ENCODE assay signal across 38 cellular contexts in the genomic region with DNA sequence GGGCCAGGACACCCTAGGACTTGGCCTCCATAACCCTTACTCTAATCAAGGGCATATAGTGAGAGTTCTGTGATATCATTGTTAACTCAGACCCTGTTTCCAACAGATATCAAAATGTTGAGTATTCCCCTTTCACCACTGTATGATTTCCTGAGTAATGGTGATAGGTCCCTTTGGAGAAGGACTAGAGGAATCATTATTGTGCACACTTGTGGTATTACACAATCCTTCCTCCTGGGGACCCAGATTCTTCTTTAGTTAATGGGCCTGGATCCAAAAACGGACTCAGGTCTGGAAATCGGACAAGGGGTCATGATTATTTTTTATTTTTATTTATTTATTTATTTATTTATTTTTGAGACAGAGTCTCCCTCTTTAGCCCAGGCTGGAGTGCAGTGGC. TPM values are rescaled to one million over a fixed set of nuclear protein-coding genes. Genes with fewer than 3 reads are reported as not detected.
"Had no signal": no experiment of that assay in that cellular context is flagged by ENCODE, and none has a peak within 500 bp of the region (broad histone marks: within the 10 kb centered on the region; RNA-seq: fewer than 3 reads in every experiment).

No MANE protein-coding gene starts in this region.

- H3K9me3 ChIP-seq: ascending aorta had no signal

- H3K27ac Mint-ChIP-seq: activated B cell treated with CpG ODN at 0.5 μM for 24 hours; activated CD4-positive, alpha-beta memory T cell treated with anti-CD3 and anti-CD28 coated beads, Interleukin-2, amount 10 ng/mL, durations not matched to agents 7 days and 5 days; activated CD4-positive, alpha-beta T cell treated with anti-CD3 and anti-CD28 coated beads for 36 hours; activated CD4-positive, alpha-beta T cell treated with anti-CD3 and anti-CD28 coated beads, Interleukin-2, amount 10 ng/mL, durations not matched to agents 7 days and 5 days; activated CD8-positive, alpha-beta memory T cell treated with anti-CD3 and anti-CD28 coated beads, Interleukin-2, amount 10 ng/mL, durations not matched to agents 7 days and 5 days; activated CD8-positive, alpha-beta T cell treated with anti-CD3 and anti-CD28 coated beads, Interleukin-2, amount 10 ng/mL, durations not matched to agents 7 days and 5 days; activated naive CD4-positive, alpha-beta T cell treated with anti-CD3 and anti-CD28 coated beads, Interleukin-2, amount 10 ng/mL, durations not matched to agents 7 days and 5 days; activated naive CD4-positive, alpha-beta T cell treated with anti-CD3 and anti-CD28 coated beads, Interleukin-2, amount 50 U/mL, for 24 hours; activated naive CD8-positive, alpha-beta T cell; activated naive CD8-positive, alpha-beta T cell treated with anti-CD3 and anti-CD28 coated beads, Interleukin-2, amount 10 ng/mL, durations not matched to agents 7 days and 5 days; activated naive CD8-positive, alpha-beta T cell treated with anti-CD3 and anti-CD28 coated beads, Interleukin-2, amount 50 U/mL, for 24 hours; activated T-cell treated with anti-CD3 and anti-CD28 coated beads, Interleukin-2, amount 50 U/mL, for 24 hours; activated T-helper 2 cell treated with anti-CD3 and anti-CD28 coated beads, Interferon-gamma antibody, Interleukin-2, Interleukin-4, amounts not matched to agents 10 μg/mL and 5 μg/mL and 100 μg/mL, durations not matched to agents 14 hours and 24 hours and 36 hours; brain; T-helper 1 cell treated with Interleukin-12 subunit alpha and Interleukin-12 subunit beta and Interleukin-4 antibody, amounts not matched to agents 30 μg/mL and 1 μg/mL, for 36 hours; T-helper 2 cell treated with Interferon-gamma antibody and Interleukin-4, amounts not matched to agents 5 μg/mL and 100 μg/mL, for 36 hours had no signal

- H3K27me3 Mint-ChIP-seq: activated B cell treated with CpG ODN at 0.5 μM for 24 hours; activated CD4-positive, alpha-beta memory T cell treated with anti-CD3 and anti-CD28 coated beads, Interleukin-2, amount 10 ng/mL, durations not matched to agents 7 days and 5 days; activated CD4-positive, alpha-beta T cell treated with anti-CD3 and anti-CD28 coated beads for 36 hours; activated CD4-positive, alpha-beta T cell treated with anti-CD3 and anti-CD28 coated beads, Interleukin-2, amount 10 ng/mL, durations not matched to agents 7 days and 5 days; activated CD8-positive, alpha-beta memory T cell treated with anti-CD3 and anti-CD28 coated beads, Interleukin-2, amount 10 ng/mL, durations not matched to agents 7 days and 5 days; activated naive CD4-positive, alpha-beta T cell treated with anti-CD3 and anti-CD28 coated beads, Interleukin-2, amount 10 ng/mL, durations not matched to agents 7 days and 5 days; activated naive CD4-positive, alpha-beta T cell treated with anti-CD3 and anti-CD28 coated beads, Interleukin-2, amount 50 U/mL, for 24 hours; activated naive CD8-positive, alpha-beta T cell; activated naive CD8-positive, alpha-beta T cell treated with anti-CD3 and anti-CD28 coated beads, Interleukin-2, amount 10 ng/mL, durations not matched to agents 7 days and 5 days; activated naive CD8-positive, alpha-beta T cell treated with anti-CD3 and anti-CD28 coated beads, Interleukin-2, amount 50 U/mL, for 24 hours; activated T-cell treated with anti-CD3 and anti-CD28 coated beads, Interleukin-2, amount 50 U/mL, for 24 hours; central memory CD8-positive, alpha-beta T cell had no signal

- H3K4me3 ChIP-seq: ascending aorta, cardiac muscle cell had no signal

- H3K4me3 Mint-ChIP-seq: activated B cell treated with CpG ODN at 0.5 μM for 24 hours; activated CD4-positive, alpha-beta memory T cell treated with anti-CD3 and anti-CD28 coated beads, Interleukin-2, amount 10 ng/mL, durations not matched to agents 7 days and 5 days; activated CD4-positive, alpha-beta T cell treated with anti-CD3 and anti-CD28 coated beads for 36 hours; activated CD4-positive, alpha-beta T cell treated with anti-CD3 and anti-CD28 coated beads, Interleukin-2, amount 10 ng/mL, durations not matched to agents 7 days and 5 days; activated CD8-positive, alpha-beta memory T cell treated with anti-CD3 and anti-CD28 coated beads, Interleukin-2, amount 10 ng/mL, durations not matched to agents 7 days and 5 days; activated CD8-positive, alpha-beta T cell treated with anti-CD3 and anti-CD28 coated beads, Interleukin-2, amount 10 ng/mL, durations not matched to agents 7 days and 5 days; activated naive CD4-positive, alpha-beta T cell treated with anti-CD3 and anti-CD28 coated beads, Interleukin-2, amount 10 ng/mL, durations not matched to agents 7 days and 5 days; activated naive CD4-positive, alpha-beta T cell treated with anti-CD3 and anti-CD28 coated beads, Interleukin-2, amount 50 U/mL, for 24 hours; activated naive CD8-positive, alpha-beta T cell; activated naive CD8-positive, alpha-beta T cell treated with anti-CD3 and anti-CD28 coated beads, Interleukin-2, amount 10 ng/mL, durations not matched to agents 7 days and 5 days; activated naive CD8-positive, alpha-beta T cell treated with anti-CD3 and anti-CD28 coated beads, Interleukin-2, amount 50 U/mL, for 24 hours; activated T-cell treated with anti-CD3 and anti-CD28 coated beads, Interleukin-2, amount 50 U/mL, for 24 hours; brain; central memory CD8-positive, alpha-beta T cell; T-helper 1 cell treated with Interleukin-12 subunit alpha and Interleukin-12 subunit beta and Interleukin-4 antibody, amounts not matched to agents 30 μg/mL and 1 μg/mL, for 36 hours; T-helper 2 cell treated with Interferon-gamma antibody and Interleukin-4, amounts not matched to agents 5 μg/mL and 100 μg/mL, for 36 hours had no signal

- ATAC-seq: activated CD4-positive, alpha-beta T cell treated with anti-CD3 and anti-CD28 coated beads for 36 hours; activated CD8-positive, alpha-beta memory T cell treated with anti-CD3 and anti-CD28 coated beads, Interleukin-2, amount 10 ng/mL, durations not matched to agents 7 days and 5 days; activated CD8-positive, alpha-beta T cell treated with anti-CD3 and anti-CD28 coated beads, Interleukin-2, amount 10 ng/mL, durations not matched to agents 7 days and 5 days; activated naive CD8-positive, alpha-beta T cell treated with anti-CD3 and anti-CD28 coated beads, Interleukin-2, amount 50 U/mL, for 24 hours had no signal

- H3K27ac ChIP-seq: ascending aorta, cardiac muscle cell, VCaP had no signal

- H3K4me1 ChIP-seq: ascending aorta had no signal

- DNase-seq: activated B cell treated with CpG ODN at 0.5 μM for 24 hours; activated CD4-positive, alpha-beta memory T cell treated with anti-CD3 and anti-CD28 coated beads, Interleukin-2, amount 10 ng/mL, durations not matched to agents 7 days and 5 days; activated CD4-positive, alpha-beta T cell treated with anti-CD3 and anti-CD28 coated beads for 1 hour; activated CD4-positive, alpha-beta T cell treated with anti-CD3 and anti-CD28 coated beads for 36 hours; activated CD4-positive, alpha-beta T cell treated with anti-CD3 and anti-CD28 coated beads for 48 hours; activated CD4-positive, alpha-beta T cell treated with anti-CD3 and anti-CD28 coated beads, Interleukin-2, amount 10 ng/mL, durations not matched to agents 7 days and 5 days; activated CD4-positive, alpha-beta T cell treated with anti-CD3 and anti-CD28 coated beads, Interleukin-2, amount 50 U/mL, for 48 hours; activated CD8-positive, alpha-beta memory T cell treated with anti-CD3 and anti-CD28 coated beads for 24 hours; activated CD8-positive, alpha-beta memory T cell treated with anti-CD3 and anti-CD28 coated beads, Interleukin-2, amount 10 ng/mL, durations not matched to agents 7 days and 5 days; activated CD8-positive, alpha-beta memory T cell treated with anti-CD3 and anti-CD28 coated beads, Interleukin-2, amount 50 U/mL, for 48 hours; activated CD8-positive, alpha-beta T cell treated with anti-CD3 and anti-CD28 coated beads, Interleukin-2, amount 10 ng/mL, durations not matched to agents 7 days and 5 days; activated effector memory CD4-positive, alpha-beta T cell treated with Interleukin-2 at 50 U/mL for 16 hours; activated gamma-delta T cell; activated naive CD4-positive, alpha-beta T cell treated with anti-CD3 and anti-CD28 coated beads, Interleukin-2, amount 10 ng/mL, durations not matched to agents 7 days and 5 days; activated naive CD4-positive, alpha-beta T cell treated with Interleukin-2 at 50 U/mL for 16 hours; activated naive CD8-positive, alpha-beta T cell treated with anti-CD3 and anti-CD28 coated beads, Interleukin-2, amount 10 ng/mL, durations not matched to agents 7 days and 5 days; activated naive CD8-positive, alpha-beta T cell treated with anti-CD3 and anti-CD28 coated beads, Interleukin-2, amount 50 U/mL, for 24 hours; activated T-cell treated with anti-CD3 and anti-CD28 coated beads, Interleukin-2, amount 50 U/mL, for 24 hours; activated T-cell treated with anti-CD3 and anti-CD28 coated beads, Interleukin-2, amount 50 U/mL, for 48 hours; amygdala; anterior cingulate cortex; caudate nucleus; cerebellar nuclear complex; T-helper 1 cell; T-helper 2 cell; T-helper 9 cell had no signal

- H3K27me3 ChIP-seq: ascending aorta, cardiac muscle cell had no signal

- FAIRE-seq: bronchial epithelial cell, TTC549 had no signal

- H3K4me1 Mint-ChIP-seq: activated B cell treated with CpG ODN at 0.5 μM for 24 hours; activated CD4-positive, alpha-beta memory T cell treated with anti-CD3 and anti-CD28 coated beads, Interleukin-2, amount 10 ng/mL, durations not matched to agents 7 days and 5 days; activated CD4-positive, alpha-beta T cell treated with anti-CD3 and anti-CD28 coated beads for 36 hours; activated naive CD4-positive, alpha-beta T cell treated with anti-CD3 and anti-CD28 coated beads, Interleukin-2, amount 10 ng/mL, durations not matched to agents 7 days and 5 days; activated naive CD4-positive, alpha-beta T cell treated with anti-CD3 and anti-CD28 coated beads, Interleukin-2, amount 50 U/mL, for 24 hours; activated naive CD8-positive, alpha-beta T cell treated with anti-CD3 and anti-CD28 coated beads, Interleukin-2, amount 50 U/mL, for 24 hours; brain; central memory CD8-positive, alpha-beta T cell had no signal

RNA-seq across cellular contexts. Expression of a gene that starts 23.7 kb away (rescaled TPM):
- total RNA-seq: ascending aorta had no signal
